Comparison of ENCODE assay signal across 8 cellular contexts in the genomic region with DNA sequence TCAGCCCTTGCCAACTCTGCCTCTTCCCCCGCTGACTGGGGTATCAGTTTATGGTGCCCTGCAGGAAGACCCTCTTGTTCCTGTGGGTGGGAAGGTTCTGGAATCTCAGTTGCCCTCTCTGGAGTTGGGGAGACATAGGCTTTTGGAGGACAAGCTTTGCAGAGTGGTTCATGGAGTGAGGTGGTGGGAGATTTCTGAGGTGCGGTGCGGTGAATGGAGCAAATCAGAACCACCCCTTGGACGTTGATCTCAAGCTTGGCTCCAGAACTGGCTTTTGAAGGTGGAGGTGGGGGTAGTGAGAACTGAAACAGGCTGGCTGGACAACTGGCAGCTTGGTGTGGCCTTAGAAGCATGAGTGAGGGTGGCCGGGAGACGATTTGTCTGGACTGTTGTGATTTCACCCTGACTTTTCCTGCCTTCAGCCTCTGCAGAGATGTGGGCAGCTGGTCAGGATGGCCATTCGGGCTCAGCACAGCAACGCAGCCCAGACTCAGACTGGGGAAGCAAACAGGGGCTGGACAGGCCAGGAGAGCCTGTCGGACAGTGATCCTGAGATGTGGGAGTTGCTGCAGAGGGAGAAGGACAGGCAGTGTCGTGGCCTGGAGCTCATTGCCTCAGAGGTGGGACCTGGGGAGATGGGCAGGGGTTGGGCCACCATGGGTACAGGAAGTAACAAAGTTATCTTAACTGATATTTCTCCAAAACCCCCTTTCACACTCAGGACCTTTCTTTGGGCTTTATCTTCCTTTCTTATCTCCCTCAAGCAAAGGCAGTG. TPM values are rescaled to one million over a fixed set of nuclear protein-coding genes. Genes with fewer than 3 reads are reported as not detected.
DNase-seq lines count a peak whose midpoint lies in the region; ATAC-seq and TF ChIP-seq lines count a peak whose summit lies in the region.

No MANE protein-coding gene starts in this region.

- ATAC-seq in SK-N-SH treated with all-trans-retinoic acid at 6 μM for 48 hours = no peak; the same call in 2 of the 3 replicates
- ATAC-seq in activated naive CD4-positive, alpha-beta T cell treated with anti-CD3 and anti-CD28 coated beads, Interleukin-2, amount 50 U/mL, for 72 hours = no peak
- ATAC-seq in stimulated activated naive B cell treated with anti-CD40 and anti-IgM and Interleukin-4, amounts not matched to agents 10 μg/mL and 1 μg/mL and 100 μg/mL, for 72 hours (replicated peaks) = no peak
- ATAC-seq in GM21825 (IDR thresholded peaks at IDR 0.05; ENCODE audit: unreplicated experiment) = no peak

- peaks cover 22 to 37% of the 10 kb centered on the region in 2 experiments for H3K36me3 ChIP-seq in SK-N-SH (replicated peaks in 1 of 2; ENCODE audit: control insufficient read depth in 1 of 2, insufficient read depth in 2 of 2, low read length in 1 of 2)

- peaks cover 50 to 53% of the 10 kb centered on the region in 2 donors for H3K36me3 Mint-ChIP-seq in activated naive CD4-positive, alpha-beta T cell treated with anti-CD3 and anti-CD28 coated beads, Interleukin-2, amount 50 U/mL, for 72 hours
- H3K36me3 Mint-ChIP-seq in stimulated activated naive B cell treated with anti-CD40 and anti-IgM and Interleukin-4, amounts not matched to agents 10 μg/mL and 1 μg/mL and 100 μg/mL, for 72 hours = peaks cover 42 to 52% of the 10 kb centered on the region in 2 donors

- peaks cover 28% of the 10 kb centered on the region for H3K79me2 ChIP-seq in SK-N-SH (ENCODE audit: insufficient read depth)

- peaks cover 0 to 13% of the 10 kb centered on the region in 2 donors for H3K27me3 Mint-ChIP-seq in stimulated activated naive B cell treated with anti-CD40 and anti-IgM and Interleukin-4, amounts not matched to agents 10 μg/mL and 1 μg/mL and 100 μg/mL, for 72 hours

- H3K9me3 ChIP-seq in SK-N-SH (no peaks in the 10 kb centered on the region), iPS-18c (ENCODE audit: control insufficient read depth, insufficient read depth, low read length) (no peaks in the 10 kb centered on the region)

- no peak for TF ChIP-seq CTCF in SK-N-SH (IDR thresholded peaks at IDR 0.05)

- peak overlapping the region; percentile 88 to 94 for H3K4me3 ChIP-seq in SK-N-SH (ENCODE audit: low read depth in 2 of 2, low read length in 1 of 2)
- H3K4me3 ChIP-seq in iPS-18c (ENCODE audit: insufficient read depth, low read depth, low read length) = peak overlapping the region; percentile 86

- no peak for DNase-seq in SK-N-SH
- DNase-seq in activated naive CD4-positive, alpha-beta T cell treated with anti-CD3 and anti-CD28 coated beads, Interleukin-2, amount 50 U/mL, for 72 hours (ENCODE audit: low spot score in 2 of 2) = no peak
- DNase-seq in stimulated activated naive B cell treated with anti-CD40 and anti-IgM and Interleukin-4, amounts not matched to agents 10 μg/mL and 1 μg/mL and 100 μg/mL, for 72 hours = no peak
- DNase-seq in NOMO-1 (lab: John Stamatoyannopoulos, UW; ENCODE audit: unreplicated experiment in 2 of 2) = no peak
- DNase-seq in kidney tubule cell (ENCODE audit: low spot score) = no peak

- no peaks in the 10 kb centered on the region for H3K9me2 ChIP-seq in SK-N-SH

- no peak for TF ChIP-seq EP300 in SK-N-SH (IDR thresholded peaks at IDR 0.05; ENCODE audit: borderline replicate concordance in 1 of 2, low read depth in 1 of 2, low read length in 1 of 2)

- H3K4me3 Mint-ChIP-seq in stimulated activated naive B cell treated with anti-CD40 and anti-IgM and Interleukin-4, amounts not matched to agents 10 μg/mL and 1 μg/mL and 100 μg/mL, for 72 hours = peak overlapping the region; percentile 97 to 99

- no peaks in the 10 kb centered on the region for H3K27me3 ChIP-seq in SK-N-SH (ENCODE audit: insufficient read depth)

- TF ChIP-seq RAD21 in SK-N-SH (IDR thresholded peaks at IDR 0.05; ENCODE audit: low read length) = no peak

- no peak overlapping the region for H2AFZ ChIP-seq in SK-N-SH (ENCODE audit: low read depth)

- no peaks in the 10 kb centered on the region for H3K9me3 Mint-ChIP-seq in activated naive CD4-positive, alpha-beta T cell treated with anti-CD3 and anti-CD28 coated beads, Interleukin-2, amount 50 U/mL, for 72 hours
- H3K9me3 Mint-ChIP-seq in stimulated activated naive B cell treated with anti-CD40 and anti-IgM and Interleukin-4, amounts not matched to agents 10 μg/mL and 1 μg/mL and 100 μg/mL, for 72 hours = no peaks in the 10 kb centered on the region

- H3K27ac Mint-ChIP-seq in activated naive CD4-positive, alpha-beta T cell treated with anti-CD3 and anti-CD28 coated beads, Interleukin-2, amount 50 U/mL, for 72 hours = peak overlapping the region; percentile 97 to 99
- H3K27ac Mint-ChIP-seq in stimulated activated naive B cell treated with anti-CD40 and anti-IgM and Interleukin-4, amounts not matched to agents 10 μg/mL and 1 μg/mL and 100 μg/mL, for 72 hours = peak overlapping the region; percentile 98

- peaks cover 68 to 93% of the 10 kb centered on the region in 2 donors for H3K4me1 Mint-ChIP-seq in stimulated activated naive B cell treated with anti-CD40 and anti-IgM and Interleukin-4, amounts not matched to agents 10 μg/mL and 1 μg/mL and 100 μg/mL, for 72 hours

- CTCF ChIA-PET in SK-N-SH (lab: Yijun Ruan, JAX) = interaction anchor here (0.9 to 31.5 kb wide), 7 partner anchors 10 to 232 kb away, joined by 3 to 937 read pairs (median 6); partner anchors contain the start of gene NXPH4

- peak overlapping the region; percentile 96 for H3K9ac ChIP-seq in SK-N-SH

- no peaks in the 10 kb centered on the region for H3F3A ChIP-seq in SK-N-SH (replicated peaks; ENCODE audit: insufficient read depth)

- H3K27ac ChIP-seq in SK-N-SH (ENCODE audit: low read depth in 2 of 2, low read length in 1 of 2) = peak overlapping the region; percentile 75 to 87

- H3K4me2 ChIP-seq in SK-N-SH = peak overlapping the region; percentile 98

- WGBS in SK-N-SH (ENCODE audit: low lambda C conversion rate) = 68% methylated on average over 8 of the region's 10 CpGs

- no peaks in the 10 kb centered on the region for H4K20me1 ChIP-seq in SK-N-SH (ENCODE audit: insufficient read depth)

- H3K4me1 ChIP-seq in SK-N-SH (ENCODE audit: control insufficient read depth in 1 of 2, insufficient read depth in 2 of 2, low read depth in 1 of 2, low read length in 1 of 2) = peaks cover 0 to 31% of the 10 kb centered on the region in 2 experiments; a peak in 1 of 4 replicates

- POLR2A ChIA-PET in SK-N-SH (lab: Yijun Ruan, JAX) = interaction anchor here (1.2 to 2.6 kb wide), 3 partner anchors 10 to 289 kb away, joined by 3 to 43 read pairs (median 9); no protein-coding TSS in a partner anchor

TF ChIP-seq in SK-N-SH, 30 proteins besides CTCF, POLR2A, EP300 and RAD21:
- TF ChIP-seq CHD2 (IDR thresholded peaks at IDR 0.05; ENCODE audit: low read length, partially characterized antibody) (no peak), FOXM1 (IDR thresholded peaks at IDR 0.05; ENCODE audit: low read depth) (no peak)

TF ChIP-seq in SK-N-SH treated with all-trans-retinoic acid at 6 μM for 48 hours, 23 proteins besides CTCF, POLR2A, EP300 and RAD21 (continues in another document):
- TF ChIP-seq PPARA (CRISPR knock-in tag; IDR thresholded peaks at IDR 0.05; ENCODE audit: borderline replicate concordance) = no peak
- TF ChIP-seq ISL1 (CRISPR knock-in tag; IDR thresholded peaks at IDR 0.05) = no peak
- no peak for TF ChIP-seq GLIS3 (CRISPR knock-in tag; IDR thresholded peaks at IDR 0.05)
- TF ChIP-seq ZNF565 (CRISPR knock-in tag; conservative IDR thresholded peaks at IDR 0.05; ENCODE audit: low read depth) = no peak
- TF ChIP-seq OSR1 (CRISPR knock-in tag; IDR thresholded peaks at IDR 0.05) = no peak
- no peak for TF ChIP-seq ESRRG (CRISPR knock-in tag; IDR thresholded peaks at IDR 0.05)
- no peak for TF ChIP-seq POU6F1 (CRISPR knock-in tag; IDR thresholded peaks at IDR 0.05; ENCODE audit: borderline replicate concordance, low read depth)

RNA-seq across cellular contexts. Expression of gene SHMT2, which starts 1.1 kb away (rescaled TPM):
- polyA plus RNA-seq in SK-N-SH (2012; rRNA removed) = 181 and 204 TPM in 2 replicates
- polyA plus RNA-seq in SK-N-SH (2012; cell fraction: cytosol; rRNA removed) = 86.1 and 133 TPM in 2 replicates
- polyA plus RNA-seq in SK-N-SH (2012; cell fraction: nucleus; rRNA removed) = 206 and 207 TPM in 2 replicates
- 100 to 1,000 TPM; 360 to 376 TPM for total RNA-seq in activated naive CD4-positive, alpha-beta T cell treated with anti-CD3 and anti-CD28 coated beads, Interleukin-2, amount 50 U/mL, for 72 hours

RNA-seq across cellular contexts. Expression of gene NXPH4, which starts 14.0 kb away (rescaled TPM):
- 0.18 and 0.31 TPM in 2 replicates for polyA plus RNA-seq in SK-N-SH (2012; rRNA removed)
- polyA plus RNA-seq in SK-N-SH (2012; cell fraction: cytosol; rRNA removed) = 0.12 and 0.24 TPM in 2 replicates
- 0.25 and 0.45 TPM in 2 replicates for polyA plus RNA-seq in SK-N-SH (2012; cell fraction: nucleus; rRNA removed)
- under 1 TPM; 0.11 to 0.54 TPM for total RNA-seq in activated naive CD4-positive, alpha-beta T cell treated with anti-CD3 and anti-CD28 coated beads, Interleukin-2, amount 50 U/mL, for 72 hours

RNA-seq across cellular contexts. Expression of gene STAC3, which starts 20.4 kb away (rescaled TPM):
- 0.63 and 0.76 TPM in 2 replicates for polyA plus RNA-seq in SK-N-SH (2012; rRNA removed)
- 0.38 and 0.51 TPM in 2 replicates for polyA plus RNA-seq in SK-N-SH (2012; cell fraction: cytosol; rRNA removed)
- 5.4 and 7.1 TPM in 2 replicates for polyA plus RNA-seq in SK-N-SH (2012; cell fraction: nucleus; rRNA removed)
- 1 to 10 TPM; 2.8 to 5.4 TPM for total RNA-seq in activated naive CD4-positive, alpha-beta T cell treated with anti-CD3 and anti-CD28 coated beads, Interleukin-2, amount 50 U/mL, for 72 hours
